33 cellular contexts compared by ENCODE assay signal in genomic region chr4:25423548-25423947, GRCh38.
"Had no signal": no experiment of that assay in that cellular context is flagged by ENCODE, and none has a peak within 500 bp of the region (broad histone marks: within the 10 kb centered on the region; RNA-seq: fewer than 3 reads in every experiment).

No MANE protein-coding gene starts in this region.

- H3K4me3 ChIP-seq: cardiac muscle cell, SJSA1 had no signal

- H3K27me3 ChIP-seq: brain microvascular endothelial cell, cardiac muscle cell, SJSA1 had no signal

- ATAC-seq: activated T-cell treated with anti-CD3 and anti-CD28 coated beads, Interleukin-2, amount 50 U/mL, for 4 hours; Panc1; SK-N-SH treated with all-trans-retinoic acid at 6 μM for 48 hours; WTC11 had no signal

- DNase-seq: activated CD4-positive, alpha-beta memory T cell treated with anti-CD3 and anti-CD28 coated beads for 36 hours; activated CD4-positive, alpha-beta T cell treated with anti-CD3 and anti-CD28 coated beads, Interleukin-2, amount 10 ng/mL, durations not matched to agents 24 days and 14 days; activated CD4-positive, CD25-positive, alpha-beta regulatory T cell treated with anti-CD3 and anti-CD28 coated beads, Interleukin-2, amount 50 U/mL, for 72 hours; activated CD8-positive, alpha-beta memory T cell treated with anti-CD3 and anti-CD28 coated beads for 24 hours; activated gamma-delta T cell treated with Interleukin-2 at 50 U/mL for 16 hours; activated naive CD4-positive, alpha-beta T cell treated with anti-CD3 and anti-CD28 coated beads, Interleukin-2, amount 10 ng/mL, durations not matched to agents 7 days and 5 days; activated naive CD8-positive, alpha-beta T cell treated with anti-CD3 and anti-CD28 coated beads for 36 hours; activated T-cell treated with anti-CD3 and anti-CD28 coated beads, Interleukin-2, amount 50 U/mL, for 4 hours; brain microvascular endothelial cell; KG1; MV-4-11; NCI-H1092 treated with DMSO at 0.1 percent for 48 hours; NCI-H1417 treated with DMSO at 0.1 percent for 48 hours; NCI-H1694; NCI-H2029; NCI-H2107; NCI-H2171 treated with DMSO at 0.1 percent for 48 hours; NCI-H226; NCI-H526; NCI-H774; NK-92 treated with Interleukin-12 subunit alpha and Interleukin-12 subunit beta, amount 100 ng/mL, for 24 hours; OCI-M1; RPMI8226; SHP77; SW 1271 had no signal

- H3K9me3 Mint-ChIP-seq: activated CD4-positive, alpha-beta memory T cell treated with anti-CD3 and anti-CD28 coated beads for 36 hours; activated CD4-positive, alpha-beta T cell treated with anti-CD3 and anti-CD28 coated beads, Interleukin-2, amount 10 ng/mL, durations not matched to agents 24 days and 14 days; activated naive CD4-positive, alpha-beta T cell treated with anti-CD3 and anti-CD28 coated beads, Interleukin-2, amount 10 ng/mL, durations not matched to agents 7 days and 5 days; activated naive CD8-positive, alpha-beta T cell treated with anti-CD3 and anti-CD28 coated beads for 36 hours; activated T-cell treated with anti-CD3 and anti-CD28 coated beads, Interleukin-2, amount 50 U/mL, for 4 hours; activated T-helper 2 cell treated with anti-CD3 and anti-CD28 coated beads, Interferon-gamma antibody, Interleukin-2, Interleukin-4, amounts not matched to agents 10 μg/mL and 5 μg/mL and 100 μg/mL, durations not matched to agents 14 hours and 24 hours and 36 hours; IgD-negative memory B cell; T-helper 1 cell treated with Interleukin-12 subunit alpha and Interleukin-12 subunit beta and Interleukin-4 antibody, amounts not matched to agents 30 μg/mL and 1 μg/mL, for 36 hours had no signal

- H3K27ac Mint-ChIP-seq: activated CD4-positive, alpha-beta memory T cell treated with anti-CD3 and anti-CD28 coated beads for 36 hours; activated CD4-positive, alpha-beta T cell treated with anti-CD3 and anti-CD28 coated beads, Interleukin-2, amount 10 ng/mL, durations not matched to agents 24 days and 14 days; activated naive CD4-positive, alpha-beta T cell treated with anti-CD3 and anti-CD28 coated beads, Interleukin-2, amount 10 ng/mL, durations not matched to agents 7 days and 5 days; activated naive CD8-positive, alpha-beta T cell treated with anti-CD3 and anti-CD28 coated beads for 36 hours; activated T-helper 2 cell treated with anti-CD3 and anti-CD28 coated beads, Interferon-gamma antibody, Interleukin-2, Interleukin-4, amounts not matched to agents 10 μg/mL and 5 μg/mL and 100 μg/mL, durations not matched to agents 14 hours and 24 hours and 36 hours; IgD-negative memory B cell; T-helper 1 cell treated with Interleukin-12 subunit alpha and Interleukin-12 subunit beta and Interleukin-4 antibody, amounts not matched to agents 30 μg/mL and 1 μg/mL, for 36 hours; WTC11 had no signal

- H3K27me3 Mint-ChIP-seq: activated CD4-positive, alpha-beta memory T cell treated with anti-CD3 and anti-CD28 coated beads for 36 hours; activated CD4-positive, alpha-beta T cell treated with anti-CD3 and anti-CD28 coated beads, Interleukin-2, amount 10 ng/mL, durations not matched to agents 24 days and 14 days; activated naive CD4-positive, alpha-beta T cell treated with anti-CD3 and anti-CD28 coated beads, Interleukin-2, amount 10 ng/mL, durations not matched to agents 7 days and 5 days; activated naive CD8-positive, alpha-beta T cell treated with anti-CD3 and anti-CD28 coated beads for 36 hours; IgD-negative memory B cell had no signal

- H3K9me3 ChIP-seq: SJSA1 had no signal

- H3K4me1 Mint-ChIP-seq: activated naive CD4-positive, alpha-beta T cell treated with anti-CD3 and anti-CD28 coated beads, Interleukin-2, amount 10 ng/mL, durations not matched to agents 7 days and 5 days; activated naive CD8-positive, alpha-beta T cell treated with anti-CD3 and anti-CD28 coated beads for 36 hours; WTC11 had no signal

- H3K4me3 Mint-ChIP-seq: activated CD4-positive, alpha-beta memory T cell treated with anti-CD3 and anti-CD28 coated beads for 36 hours; activated CD4-positive, alpha-beta T cell treated with anti-CD3 and anti-CD28 coated beads, Interleukin-2, amount 10 ng/mL, durations not matched to agents 24 days and 14 days; activated naive CD4-positive, alpha-beta T cell treated with anti-CD3 and anti-CD28 coated beads, Interleukin-2, amount 10 ng/mL, durations not matched to agents 7 days and 5 days; activated naive CD8-positive, alpha-beta T cell treated with anti-CD3 and anti-CD28 coated beads for 36 hours; activated T-cell treated with anti-CD3 and anti-CD28 coated beads, Interleukin-2, amount 50 U/mL, for 4 hours; IgD-negative memory B cell; T-helper 1 cell treated with Interleukin-12 subunit alpha and Interleukin-12 subunit beta and Interleukin-4 antibody, amounts not matched to agents 30 μg/mL and 1 μg/mL, for 36 hours; WTC11 had no signal

- H3K36me3 ChIP-seq: cardiac muscle cell, SJSA1 had no signal

- H3K27ac ChIP-seq: brain microvascular endothelial cell, cardiac muscle cell, SJSA1 had no signal

- H3K4me1 ChIP-seq: SJSA1 had no signal
